In the genomic region with DNA sequence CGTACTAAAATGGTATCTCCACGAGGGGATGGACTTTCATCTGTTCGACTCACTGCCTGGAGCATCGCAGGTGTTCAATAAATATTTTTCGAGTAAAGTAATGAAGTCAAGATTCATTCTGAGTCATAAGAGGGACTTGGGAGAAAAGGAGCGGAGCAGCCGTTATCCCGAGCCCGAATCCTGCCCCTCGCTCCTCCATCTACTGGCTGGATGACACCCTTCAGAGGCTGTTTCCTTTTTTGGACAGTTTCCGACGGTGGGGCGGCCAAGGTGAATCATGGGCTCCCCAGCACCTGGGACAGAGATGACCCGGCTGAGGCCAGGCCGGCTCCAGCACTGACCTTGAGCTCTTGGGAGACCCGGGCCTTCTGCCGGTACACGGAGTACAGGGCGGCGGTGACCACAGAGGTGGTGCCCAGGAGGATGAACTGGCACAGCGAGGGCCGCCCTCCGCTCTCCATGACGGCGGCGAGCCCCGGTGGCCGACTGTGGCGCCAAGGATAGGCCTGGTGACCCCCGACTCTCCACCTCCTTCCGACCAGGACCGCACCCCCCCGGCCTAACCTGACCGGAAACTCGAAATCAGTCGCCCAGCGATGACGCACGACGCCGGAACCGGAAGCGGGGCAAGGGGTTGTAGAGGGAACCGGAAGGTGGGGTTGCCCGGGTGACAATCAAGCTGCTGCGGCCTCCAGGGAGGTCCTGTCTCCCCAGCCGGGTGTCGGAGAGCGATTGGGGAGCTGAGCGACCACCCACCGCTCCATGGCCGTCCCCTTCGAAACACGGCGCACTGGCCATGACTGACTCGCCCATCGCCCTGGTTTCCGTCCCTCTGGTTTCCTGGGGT, we compare ENCODE assay signal across 8 cellular contexts. TPM values are rescaled to one million over a fixed set of nuclear protein-coding genes. Genes with fewer than 3 reads are reported as not detected.
DNase-seq lines count a peak whose midpoint lies in the region; ATAC-seq and TF ChIP-seq lines count a peak whose summit lies in the region.

A gene with protein sequence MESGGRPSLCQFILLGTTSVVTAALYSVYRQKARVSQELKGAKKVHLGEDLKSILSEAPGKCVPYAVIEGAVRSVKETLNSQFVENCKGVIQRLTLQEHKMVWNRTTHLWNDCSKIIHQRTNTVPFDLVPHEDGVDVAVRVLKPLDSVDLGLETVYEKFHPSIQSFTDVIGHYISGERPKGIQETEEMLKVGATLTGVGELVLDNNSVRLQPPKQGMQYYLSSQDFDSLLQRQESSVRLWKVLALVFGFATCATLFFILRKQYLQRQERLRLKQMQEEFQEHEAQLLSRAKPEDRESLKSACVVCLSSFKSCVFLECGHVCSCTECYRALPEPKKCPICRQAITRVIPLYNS (minus strand): TSS at position 588 of the 847 bp plus-strand sequence. CDS start 127 bp downstream, at position 461.

- H4K20me1 ChIP-seq in SU-DHL-6 (ENCODE audit: low read depth, low read length), result no peaks in the 10 kb centered on the region

- intact Hi-C loops in head of caudate nucleus (cut with DNase I), result no loop called here

- H3K27ac ChIP-seq in SU-DHL-6 (ENCODE audit: low read depth, low read length) (no peak within 1 kb of the TSS), thoracic aorta (peak within 1 kb of the TSS; percentile 68 to 69)

- H3K4me1 Mint-ChIP-seq in activated naive CD8-positive, alpha-beta T cell treated with anti-CD3 and anti-CD28 coated beads, Interleukin-2, amount 10 ng/mL, durations not matched to agents 7 days and 5 days, result peaks cover 7% of the 10 kb centered on the region
- peaks cover 31% of the 10 kb centered on the region for H3K4me1 Mint-ChIP-seq in osteocyte (ENCODE audit: unreplicated experiment)

- H3K4me2 ChIP-seq in SU-DHL-6 (ENCODE audit: low read depth, low read length, poor library complexity, severe bottlenecking), result peak within 1 kb of the TSS; percentile 98

- peak within 1 kb of the TSS; percentile 90 for H3K4me3 Mint-ChIP-seq in activated naive CD8-positive, alpha-beta T cell treated with anti-CD3 and anti-CD28 coated beads, Interleukin-2, amount 10 ng/mL, durations not matched to agents 7 days and 5 days
- peak within 1 kb of the TSS; percentile 87 for H3K4me3 Mint-ChIP-seq in osteocyte (ENCODE audit: unreplicated experiment)

- H3F3A ChIP-seq in SU-DHL-6 (ENCODE audit: insufficient read depth), result no peaks in the 10 kb centered on the region

- H3K79me2 ChIP-seq in SU-DHL-6 (ENCODE audit: insufficient read depth, low read length), result peaks cover 37% of the 10 kb centered on the region

- H3K36me3 ChIP-seq in SU-DHL-6 (ENCODE audit: low read length), result no peaks in the 10 kb centered on the region
- H3K36me3 ChIP-seq in thoracic aorta, result no peaks in the 10 kb centered on the region

- H3K9me3 ChIP-seq in SU-DHL-6 (ENCODE audit: insufficient read depth, low read length) (no peaks in the 10 kb centered on the region), thoracic aorta (no peaks in the 10 kb centered on the region)

- H3K27ac Mint-ChIP-seq in activated naive CD8-positive, alpha-beta T cell treated with anti-CD3 and anti-CD28 coated beads, Interleukin-2, amount 10 ng/mL, durations not matched to agents 7 days and 5 days, result peak within 1 kb of the TSS; percentile 81
- peak within 1 kb of the TSS; percentile 94 for H3K27ac Mint-ChIP-seq in osteocyte (ENCODE audit: unreplicated experiment)

- H3K9me2 ChIP-seq in SU-DHL-6 (replicated peaks; ENCODE audit: insufficient read depth, low read length), result no peaks in the 10 kb centered on the region

- DNase-seq in NCI-H1417 (lab: John Stamatoyannopoulos, UW) (peak; percentile 88 to 94 (median 90)), head of caudate nucleus (peak; percentile 91 to 99 (median 97)), osteocyte (ENCODE audit: extremely low spot score, unreplicated experiment) (peak; percentile 97), thoracic aorta (ENCODE audit: low spot score) (peak; percentile 90)
- peak; percentile 95 for DNase-seq in activated naive CD8-positive, alpha-beta T cell treated with anti-CD3 and anti-CD28 coated beads, Interleukin-2, amount 10 ng/mL, durations not matched to agents 7 days and 5 days

- peaks cover 8 to 24% of the 10 kb centered on the region in 2 donors for H3K4me1 ChIP-seq in thoracic aorta (ENCODE audit: control insufficient read depth in 1 of 2, low read depth in 2 of 2)

- no peaks in the 10 kb centered on the region for H3K9me3 Mint-ChIP-seq in activated naive CD8-positive, alpha-beta T cell treated with anti-CD3 and anti-CD28 coated beads, Interleukin-2, amount 10 ng/mL, durations not matched to agents 7 days and 5 days
- no peaks in the 10 kb centered on the region for H3K9me3 Mint-ChIP-seq in osteocyte (ENCODE audit: unreplicated experiment)

- peak; percentile 92 for ATAC-seq in HG02642 (IDR thresholded peaks at IDR 0.05; ENCODE audit: poor library complexity, unreplicated experiment)
- peak; percentile 89 for ATAC-seq in activated naive CD8-positive, alpha-beta T cell treated with anti-CD3 and anti-CD28 coated beads, Interleukin-2, amount 10 ng/mL, durations not matched to agents 7 days and 5 days (ENCODE audit: low read depth)
- peak; percentile 84 for ATAC-seq in thoracic aorta (ENCODE audit: insufficient number of reproducible peaks, low FRiP score, low read depth)

- H3K36me3 Mint-ChIP-seq in activated naive CD8-positive, alpha-beta T cell treated with anti-CD3 and anti-CD28 coated beads, Interleukin-2, amount 10 ng/mL, durations not matched to agents 7 days and 5 days, result peaks cover 2% of the 10 kb centered on the region
- H3K36me3 Mint-ChIP-seq in osteocyte (ENCODE audit: unreplicated experiment), result peaks cover 2% of the 10 kb centered on the region

- H2AFZ ChIP-seq in SU-DHL-6 (ENCODE audit: low read depth, low read length, severe bottlenecking), result peak within 1 kb of the TSS; percentile 98

- TF ChIP-seq CTCF in SU-DHL-6 (IDR thresholded peaks at IDR 0.05; ENCODE audit: insufficient read depth, low read length, poor library complexity, severe bottlenecking) (no peak), osteocyte (IDR thresholded peaks at IDR 0.05) (no peak), thoracic aorta (IDR thresholded peaks at IDR 0.05) (no peak)

- no peaks in the 10 kb centered on the region for H3K27me3 ChIP-seq in SU-DHL-6 (ENCODE audit: low read length)
- no peaks in the 10 kb centered on the region for H3K27me3 ChIP-seq in thoracic aorta (replicated peaks; ENCODE audit: insufficient read depth)

- H3K9ac ChIP-seq in SU-DHL-6 (ENCODE audit: low read length), result peak within 1 kb of the TSS; percentile 73

- H3K27me3 Mint-ChIP-seq in activated naive CD8-positive, alpha-beta T cell treated with anti-CD3 and anti-CD28 coated beads, Interleukin-2, amount 10 ng/mL, durations not matched to agents 7 days and 5 days, result peaks cover 4% of the 10 kb centered on the region
- peaks cover under 1% of the 10 kb centered on the region for H3K27me3 Mint-ChIP-seq in osteocyte (ENCODE audit: unreplicated experiment)

- H3K4me3 ChIP-seq in GM08714 (ENCODE audit: low read length) (peak within 1 kb of the TSS; percentile 95), SU-DHL-6 (ENCODE audit: insufficient read depth, low read length, poor library complexity, severe bottlenecking) (peak within 1 kb of the TSS; percentile 86), thoracic aorta (peak within 1 kb of the TSS; percentile 94)

- POLR2A ChIA-PET in activated naive CD8-positive, alpha-beta T cell treated with anti-CD3 and anti-CD28 coated beads, Interleukin-2, amount 10 ng/mL, durations not matched to agents 7 days and 5 days (lab: Charles Lee), result interaction anchor here (0.6 to 1.3 kb wide), 3 partner anchors 13 to 158 kb away, joined by 3 to 8 read pairs (median 4); no protein-coding TSS in a partner anchor

RNA-seq across cellular contexts. Expression of the gene that starts here (rescaled TPM):
- total RNA-seq in activated naive CD8-positive, alpha-beta T cell treated with anti-CD3 and anti-CD28 coated beads, Interleukin-2, amount 10 ng/mL, durations not matched to agents 7 days and 5 days, result 10 to 100 TPM; 17.1 to 19.8 TPM
- total RNA-seq in osteocyte (42.9 and 45.5 TPM in 2 replicates), thoracic aorta (10 to 100 TPM; 27.2 to 41.8 TPM)
